ENCODE assay signal across 31 cellular contexts in the genomic region with DNA sequence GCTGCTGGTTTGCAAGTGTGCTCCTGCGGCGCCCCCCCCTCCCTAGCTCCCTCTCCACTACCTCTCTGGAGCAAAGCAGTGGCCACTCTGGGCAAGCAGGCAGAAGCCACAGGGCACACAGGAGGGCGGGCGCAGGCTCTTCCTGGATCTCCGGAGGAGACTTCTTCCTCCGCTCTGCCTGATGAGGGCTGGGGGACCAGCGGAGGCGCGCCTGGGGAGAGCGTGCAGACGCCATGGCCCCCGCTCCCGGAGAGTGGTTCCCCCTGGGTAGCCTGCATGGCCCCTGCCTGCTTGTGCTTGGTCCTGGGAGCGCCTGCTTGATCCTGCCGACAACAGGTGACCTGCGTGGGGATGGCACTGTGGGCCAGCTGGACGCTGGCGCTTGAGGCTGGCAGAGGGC.
"Had no signal": no experiment of that assay in that cellular context is flagged by ENCODE, and none has a peak within 500 bp of the region (broad histone marks: within the 10 kb centered on the region; RNA-seq: fewer than 3 reads in every experiment).

No MANE protein-coding gene starts in this region.

- H3K36me3 ChIP-seq: prostate gland had no signal

- H3K27ac ChIP-seq: brain microvascular endothelial cell, coronary artery, dorsolateral prefrontal cortex, heart left ventricle, left lung, pancreas, prostate gland, sigmoid colon, VCaP had no signal

- DNase-seq: activated CD4-positive, alpha-beta T cell treated with anti-CD3 and anti-CD28 coated beads for 48 hours; activated CD4-positive, alpha-beta T cell treated with anti-CD3 and anti-CD28 coated beads, Interleukin-2, amount 50 U/mL, for 48 hours; activated CD8-positive, alpha-beta memory T cell treated with anti-CD3 and anti-CD28 coated beads for 24 hours; activated gamma-delta T cell; activated naive CD4-positive, alpha-beta T cell treated with anti-CD3 and anti-CD28 coated beads, Interleukin-2, amount 10 ng/mL, durations not matched to agents 7 days and 5 days; activated naive CD8-positive, alpha-beta T cell treated with anti-CD3 and anti-CD28 coated beads, Interleukin-2, amount 10 ng/mL, durations not matched to agents 7 days and 5 days; brain microvascular endothelial cell; dorsolateral prefrontal cortex; effector memory CD8-positive, alpha-beta T cell; heart left ventricle; hypothalamus; retina; sigmoid colon; small intestine; stimulated activated CD4-positive, alpha-beta T cell treated with anti-CD3 and anti-CD28 coated beads, Interleukin-1b, Interleukin-23, amount 100 ng/mL, for 48 hours; stimulated activated CD4-positive, alpha-beta T cell treated with anti-CD3 and anti-CD28 coated beads, Interleukin-4, amount 100 ng/mL, for 4 hours; stimulated activated CD8-positive, alpha-beta memory T cell treated with anti-CD3 and anti-CD28 coated beads, Interleukin-4, amount 100 ng/mL, for 48 hours; stimulated activated naive CD8-positive, alpha-beta T cell treated with anti-CD3 and anti-CD28 coated beads, Interleukin-15, amount 100 ng/mL, for 72 hours; substantia nigra; SW 1271; T-helper 9 cell had no signal

- H3K4me3 ChIP-seq: coronary artery, dorsolateral prefrontal cortex, heart left ventricle, left lung, lung, pancreas, prostate gland, sigmoid colon had no signal

- H3K4me1 ChIP-seq: left lung, pancreas, prostate gland, sigmoid colon had no signal

- H3K9me3 ChIP-seq: heart left ventricle, left lung, pancreas, prostate gland, sigmoid colon had no signal

- ATAC-seq: activated CD4-positive, CD25-positive, alpha-beta regulatory T cell treated with anti-CD3 and anti-CD28 coated beads, Interleukin-2, amount 50 U/mL, for 24 hours; effector memory CD8-positive, alpha-beta T cell; heart left ventricle; left lung; pancreas; stimulated activated memory B cell treated with anti-CD40 and anti-IgM and Interleukin-4, amounts not matched to agents 10 μg/mL and 1 μg/mL and 100 μg/mL, for 72 hours; stimulated activated naive CD8-positive, alpha-beta T cell treated with anti-CD3 and anti-CD28 coated beads, Interleukin-15, amount 100 ng/mL, for 72 hours had no signal

- H3K27me3 ChIP-seq: brain microvascular endothelial cell, dorsolateral prefrontal cortex, heart left ventricle, left lung, pancreas, sigmoid colon had no signal

- FAIRE-seq: endothelial cell of umbilical vein, pancreas, small intestine, TTC549 had no signal
